9 cellular contexts compared by ENCODE assay signal in the genomic region with DNA sequence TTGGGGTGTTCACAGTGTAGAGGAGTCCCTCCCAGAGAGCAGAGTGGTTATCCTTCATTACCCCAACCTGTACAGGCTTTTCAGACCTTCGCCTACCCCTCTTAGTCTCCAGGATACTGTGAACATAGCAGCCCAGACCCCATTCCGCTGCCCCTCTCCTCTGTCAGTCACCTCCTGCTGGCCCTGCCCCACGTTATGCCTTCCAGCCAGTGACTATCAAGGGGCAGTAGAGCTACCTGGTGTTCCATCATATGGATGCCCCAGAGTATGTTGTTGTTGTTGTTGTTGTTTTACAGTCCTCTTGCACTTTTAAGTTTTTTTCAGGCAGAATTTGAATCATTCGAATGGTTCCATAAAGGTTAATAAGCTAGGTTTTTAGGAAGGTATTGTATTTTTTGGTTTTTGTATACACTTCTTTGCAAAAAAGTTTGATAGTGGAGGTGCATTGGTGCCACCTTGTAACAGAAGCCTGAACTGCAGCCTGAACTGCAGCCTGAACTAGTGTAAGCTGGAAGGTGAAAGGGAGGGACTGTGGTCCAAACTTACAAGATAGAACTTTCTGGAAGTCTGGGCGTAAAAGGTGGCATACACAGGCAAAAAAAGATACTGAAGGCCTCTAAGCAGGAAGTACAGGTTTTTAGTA.
A peak's percentile ranks its signal among the peaks of the same experiment; 100 is the strongest.
DNase-seq lines count a peak whose midpoint lies in the region; ATAC-seq and TF ChIP-seq lines count a peak whose summit lies in the region.
"Had no signal": no experiment of that assay in that cellular context is flagged by ENCODE, and none has a peak within 500 bp of the region (broad histone marks: within the 10 kb centered on the region; RNA-seq: fewer than 3 reads in every experiment).

No MANE protein-coding gene starts in this region.

- TF ChIP-seq CTCF in CD4-positive, alpha-beta T cell (IDR thresholded peaks at IDR 0.05), result peak; percentile 29
- TF ChIP-seq CTCF in fibroblast of the aortic adventitia (IDR thresholded peaks at IDR 0.05; ENCODE audit: insufficient read depth, low read length), result peak; percentile 80

- no peaks in the 10 kb centered on the region for H3K27me3 ChIP-seq in CD4-positive, alpha-beta T cell (ENCODE audit: control insufficient read depth, insufficient read depth, low read length)

- H3K27ac ChIP-seq in CD4-positive, alpha-beta T cell (ENCODE audit: low read depth, low read length), result no peak overlapping the region

- no peak overlapping the region for H3K4me3 Mint-ChIP-seq in CD4-positive, alpha-beta T cell
- H3K4me3 Mint-ChIP-seq in stimulated activated effector memory CD8-positive, alpha-beta T cell treated with anti-CD3 and anti-CD28 coated beads, Interleukin-12 subunit alpha, Interleukin-12 subunit beta, amount 100 ng/mL, for 72 hours, result no peak overlapping the region
- H3K4me3 Mint-ChIP-seq: stimulated activated naive CD8-positive, alpha-beta T cell treated with anti-CD3 and anti-CD28 coated beads, Interleukin-15, Interleukin-2, amounts not matched to agents 100 ng/mL and 50 ng/mL, for 24 hours had no signal

- H3K36me3 Mint-ChIP-seq in CD4-positive, alpha-beta T cell (ENCODE audit: low read depth), result peaks cover 16% of the 10 kb centered on the region
- no peaks in the 10 kb centered on the region for H3K36me3 Mint-ChIP-seq in stimulated activated effector memory CD8-positive, alpha-beta T cell treated with anti-CD3 and anti-CD28 coated beads, Interleukin-12 subunit alpha, Interleukin-12 subunit beta, amount 100 ng/mL, for 72 hours

- intact Hi-C loops in CD4-positive, alpha-beta T cell (cut with DNase I, micrococcal nuclease), result no loop called here

- H3K9me3 ChIP-seq in CD4-positive, alpha-beta T cell (ENCODE audit: control insufficient read depth, low read length), result no peaks in the 10 kb centered on the region

- H3K4me1 Mint-ChIP-seq in CD4-positive, alpha-beta T cell (ENCODE audit: low read depth), result no peaks in the 10 kb centered on the region
- H3K4me1 Mint-ChIP-seq in stimulated activated effector memory CD8-positive, alpha-beta T cell treated with anti-CD3 and anti-CD28 coated beads, Interleukin-12 subunit alpha, Interleukin-12 subunit beta, amount 100 ng/mL, for 72 hours, result no peaks in the 10 kb centered on the region

- ATAC-seq in CD4-positive, alpha-beta T cell (ENCODE audit: poor library complexity), result no peak
- ATAC-seq in GM18858 (IDR thresholded peaks at IDR 0.05; ENCODE audit: unreplicated experiment), result peak; percentile 50
- ATAC-seq in stimulated activated effector memory CD8-positive, alpha-beta T cell treated with anti-CD3 and anti-CD28 coated beads, Interleukin-12 subunit alpha, Interleukin-12 subunit beta, amount 100 ng/mL, for 72 hours, result no peak

- H3K9me3 Mint-ChIP-seq in CD4-positive, alpha-beta T cell, result no peaks in the 10 kb centered on the region
- H3K9me3 Mint-ChIP-seq in stimulated activated effector memory CD8-positive, alpha-beta T cell treated with anti-CD3 and anti-CD28 coated beads, Interleukin-12 subunit alpha, Interleukin-12 subunit beta, amount 100 ng/mL, for 72 hours, result no peaks in the 10 kb centered on the region
- H3K9me3 Mint-ChIP-seq: stimulated activated naive CD8-positive, alpha-beta T cell treated with anti-CD3 and anti-CD28 coated beads, Interleukin-15, Interleukin-2, amounts not matched to agents 100 ng/mL and 50 ng/mL, for 24 hours had no signal

- CTCF ChIA-PET in CD4-positive, alpha-beta T cell (lab: Charles Lee), result interaction anchor here (0.7 kb wide), 1 partner anchor 672 kb away, joined by 5 read pairs; no protein-coding TSS in a partner anchor

- H3K27ac Mint-ChIP-seq in CD4-positive, alpha-beta T cell, result no peak overlapping the region
- H3K27ac Mint-ChIP-seq in stimulated activated effector memory CD8-positive, alpha-beta T cell treated with anti-CD3 and anti-CD28 coated beads, Interleukin-12 subunit alpha, Interleukin-12 subunit beta, amount 100 ng/mL, for 72 hours, result no peak overlapping the region
- H3K27ac Mint-ChIP-seq: stimulated activated naive CD8-positive, alpha-beta T cell treated with anti-CD3 and anti-CD28 coated beads, Interleukin-15, Interleukin-2, amounts not matched to agents 100 ng/mL and 50 ng/mL, for 24 hours had no signal

- H3K4me3 ChIP-seq in fibroblast of the aortic adventitia (ENCODE audit: low read depth, low read length), result no peak overlapping the region

- POLR2A ChIA-PET in CD4-positive, alpha-beta T cell (lab: Charles Lee), result no interaction called here

- DNase-seq in CD4-positive, alpha-beta T cell, result peak in 1 of 10 experiments; percentile 1
- DNase-seq in RPMI8226, result peak; percentile 2
- DNase-seq in fibroblast of the aortic adventitia (ENCODE audit: low read depth), result peak; percentile 55
- DNase-seq in CD1c-positive myeloid dendritic cell (ENCODE audit: extremely low spot score), result no peak
- DNase-seq in NCI-H510A treated with DMSO at 0.1 percent for 48 hours (lab: John Stamatoyannopoulos, UW), result no peak
- no peak for DNase-seq in stimulated activated effector memory CD8-positive, alpha-beta T cell treated with anti-CD3 and anti-CD28 coated beads, Interleukin-12 subunit alpha, Interleukin-12 subunit beta, amount 100 ng/mL, for 72 hours (ENCODE audit: low spot score in 2 of 2)
- no peak for DNase-seq in middle frontal gyrus (ENCODE audit: extremely low spot score, low spot score)

- H3K27me3 Mint-ChIP-seq in CD4-positive, alpha-beta T cell, result no peaks in the 10 kb centered on the region
- H3K27me3 Mint-ChIP-seq: stimulated activated naive CD8-positive, alpha-beta T cell treated with anti-CD3 and anti-CD28 coated beads, Interleukin-15, Interleukin-2, amounts not matched to agents 100 ng/mL and 50 ng/mL, for 24 hours had no signal

Comparison
In these comparisons a context has a peak if more than half of its experiments do, and no peak if none do; other contexts are left out.
1. DNase-seq: peak in RPMI8226 (single experiment) and fibroblast of the aortic adventitia (single experiment); none in CD1c-positive myeloid dendritic cell (single experiment), NCI-H510A treated with DMSO at 0.1 percent for 48 hours (single experiment), stimulated activated effector memory CD8-positive, alpha-beta T cell treated with anti-CD3 and anti-CD28 coated beads, Interleukin-12 subunit alpha, Interleukin-12 subunit beta, amount 100 ng/mL, for 72 hours (0 of 2) and middle frontal gyrus (single experiment).